Comparison of ENCODE assay signal across 21 cellular contexts in genomic region chrX:49331282-49331681, GRCh38. TPM values are rescaled to one million over a fixed set of nuclear protein-coding genes. Genes with fewer than 3 reads are reported as not detected.
"Had no signal": no experiment of that assay in that cellular context is flagged by ENCODE, and none has a peak within 500 bp of the region (broad histone marks: within the 10 kb centered on the region; RNA-seq: fewer than 3 reads in every experiment).

Gene GAGE13 (plus strand): TSS chrX:49331582. CDS start chrX:49332738, 1,156 bp downstream.

RNA-seq across cellular contexts. Expression of gene GAGE13, which starts in this region (rescaled TPM):
- total RNA-seq: activated naive CD4-positive, alpha-beta T cell treated with anti-CD3 and anti-CD28 coated beads for 36 hours; activated naive CD4-positive, alpha-beta T cell treated with anti-CD3 and anti-CD28 coated beads, Interleukin-2, amount 50 U/mL, for 72 hours; activated naive CD8-positive, alpha-beta T cell treated with anti-CD3 and anti-CD28 coated beads for 36 hours; activated naive CD8-positive, alpha-beta T cell treated with anti-CD3 and anti-CD28 coated beads, Interleukin-2, amount 10 ng/mL, durations not matched to agents 7 days and 5 days; activated T-cell treated with anti-CD3 and anti-CD28 coated beads, Interleukin-2, amount 50 U/mL, for 4 hours; activated T-cell treated with anti-CD3 and anti-CD28 coated beads, Interleukin-2, amount 50 U/mL, for 72 hours; activated T-helper 1 cell treated with anti-CD3 and anti-CD28 coated beads, Interleukin-12 subunit alpha, Interleukin-12 subunit beta, Interleukin-2, Interleukin-4 antibody, amounts not matched to agents 30 ng/mL and 10 ng/mL and 1 ng/mL, durations not matched to agents 14 hours and 24 hours and 36 hours; activated T-helper 17 cell treated with anti-CD3 and anti-CD28 coated beads, Interleukin-2, amount 50 U/mL, for 72 hours; activated T-helper 2 cell treated with anti-CD3 and anti-CD28 coated beads, Interferon-gamma antibody, Interleukin-2, Interleukin-4, amounts not matched to agents 10 μg/mL and 5 μg/mL and 100 μg/mL, durations not matched to agents 14 hours and 24 hours and 36 hours; adrenal gland; aorta; ascending aorta; astrocyte; body of pancreas; breast epithelium; bronchial epithelial cell; cardiac muscle cell; cardiac septum; cerebellum; chondrocyte had no signal
- polyA plus RNA-seq: adipose tissue, adrenal gland, aorta had no signal
